In genomic region chr12:55741978-55742377, GRCh38 we compare ENCODE assay signal across 14 cellular contexts. TPM values are rescaled to one million over a fixed set of nuclear protein-coding genes. Genes with fewer than 3 reads are reported as not detected.
DNase-seq lines count a peak whose midpoint lies in the region; ATAC-seq and TF ChIP-seq lines count a peak whose summit lies in the region.
"Had no signal": no experiment of that assay in that cellular context is flagged by ENCODE, and none has a peak within 500 bp of the region (broad histone marks: within the 10 kb centered on the region; RNA-seq: fewer than 3 reads in every experiment).

No MANE protein-coding gene starts in this region.

- no peak for ATAC-seq in stimulated activated naive B cell treated with anti-CD40 and anti-IgM and Interleukin-4, amounts not matched to agents 10 μg/mL and 1 μg/mL and 100 μg/mL, for 72 hours (replicated peaks)
- no peak for ATAC-seq in upper lobe of right lung
- no peak for ATAC-seq in aorta (ENCODE audit: low FRiP score)

- H3K4me3 ChIP-seq in upper lobe of right lung (no peak overlapping the region), aorta (ENCODE audit: low read length in 2 of 2) (no peak overlapping the region)

- 17 to 29% methylated on average over 1 of the region's 1 CpG for WGBS in aorta, 2 donors

- H3K4me1 ChIP-seq in upper lobe of right lung, result peaks cover 18% of the 10 kb centered on the region
- no peaks in the 10 kb centered on the region for H3K4me1 ChIP-seq in aorta (ENCODE audit: control insufficient read depth in 1 of 2, insufficient read depth in 2 of 2, low read length in 2 of 2)

- no peak for TF ChIP-seq CTCF in upper lobe of right lung (IDR thresholded peaks at IDR 0.05)

- H3K27me3 Mint-ChIP-seq in activated naive CD4-positive, alpha-beta T cell treated with anti-CD3 and anti-CD28 coated beads, Interleukin-2, amount 10 ng/mL, durations not matched to agents 7 days and 5 days, result peaks cover 48% of the 10 kb centered on the region
- H3K27me3 Mint-ChIP-seq in activated T-helper 1 cell treated with anti-CD3 and anti-CD28 coated beads, Interleukin-12 subunit alpha, Interleukin-12 subunit beta, Interleukin-2, Interleukin-4 antibody, amounts not matched to agents 30 ng/mL and 10 ng/mL and 1 ng/mL, durations not matched to agents 14 hours and 24 hours and 36 hours (ENCODE audit: insufficient read depth), result peaks cover 3% of the 10 kb centered on the region
- peaks cover 0 to 5% of the 10 kb centered on the region in 2 donors for H3K27me3 Mint-ChIP-seq in stimulated activated naive B cell treated with anti-CD40 and anti-IgM and Interleukin-4, amounts not matched to agents 10 μg/mL and 1 μg/mL and 100 μg/mL, for 72 hours

- H3K27me3 ChIP-seq in upper lobe of right lung (no peaks in the 10 kb centered on the region), aorta (ENCODE audit: control insufficient read depth in 1 of 2, insufficient read depth in 2 of 2, low read length in 1 of 2) (no peaks in the 10 kb centered on the region)
- H3K27me3 ChIP-seq: BE2C had no signal

- intact Hi-C loops in activated T-helper 1 cell treated with anti-CD3 and anti-CD28 coated beads, Interleukin-12 subunit alpha, Interleukin-12 subunit beta, Interleukin-2, Interleukin-4 antibody, amounts not matched to agents 30 ng/mL and 10 ng/mL and 1 ng/mL, durations not matched to agents 14 hours and 24 hours and 36 hours (cut with micrococcal nuclease), result loop anchor here (2.0 kb wide), 1 partner anchor 13 kb away; the partner anchor contains the start of gene CD63
- intact Hi-C loops in upper lobe of right lung (cut with DNase I) (loop anchor here (10.0 kb wide), 1 partner anchor 53 kb away; no protein-coding TSS in a partner anchor), aorta (cut with DNase I) (loop anchor here (2.0 to 5.0 kb wide), 3 partner anchors 85 to 200 kb away; partner anchors contain the start of gene DNAJC14 (in 1 of the 2))

- H3K9me3 ChIP-seq in upper lobe of right lung (no peaks in the 10 kb centered on the region), aorta (ENCODE audit: control insufficient read depth, low read length) (no peaks in the 10 kb centered on the region)
- H3K9me3 ChIP-seq: BE2C had no signal

- H3K9me3 Mint-ChIP-seq in activated naive CD4-positive, alpha-beta T cell treated with anti-CD3 and anti-CD28 coated beads, Interleukin-2, amount 10 ng/mL, durations not matched to agents 7 days and 5 days, result no peaks in the 10 kb centered on the region
- H3K9me3 Mint-ChIP-seq in activated T-helper 1 cell treated with anti-CD3 and anti-CD28 coated beads, Interleukin-12 subunit alpha, Interleukin-12 subunit beta, Interleukin-2, Interleukin-4 antibody, amounts not matched to agents 30 ng/mL and 10 ng/mL and 1 ng/mL, durations not matched to agents 14 hours and 24 hours and 36 hours, result no peaks in the 10 kb centered on the region
- H3K9me3 Mint-ChIP-seq in stimulated activated naive B cell treated with anti-CD40 and anti-IgM and Interleukin-4, amounts not matched to agents 10 μg/mL and 1 μg/mL and 100 μg/mL, for 72 hours, result no peaks in the 10 kb centered on the region

- peaks cover 3% of the 10 kb centered on the region for H3K36me3 Mint-ChIP-seq in activated naive CD4-positive, alpha-beta T cell treated with anti-CD3 and anti-CD28 coated beads, Interleukin-2, amount 10 ng/mL, durations not matched to agents 7 days and 5 days
- peaks cover 3% of the 10 kb centered on the region for H3K36me3 Mint-ChIP-seq in activated T-helper 1 cell treated with anti-CD3 and anti-CD28 coated beads, Interleukin-12 subunit alpha, Interleukin-12 subunit beta, Interleukin-2, Interleukin-4 antibody, amounts not matched to agents 30 ng/mL and 10 ng/mL and 1 ng/mL, durations not matched to agents 14 hours and 24 hours and 36 hours (ENCODE audit: low read depth)
- H3K36me3 Mint-ChIP-seq in stimulated activated naive B cell treated with anti-CD40 and anti-IgM and Interleukin-4, amounts not matched to agents 10 μg/mL and 1 μg/mL and 100 μg/mL, for 72 hours, result no peaks in the 10 kb centered on the region

- H3K27ac Mint-ChIP-seq in activated naive CD4-positive, alpha-beta T cell treated with anti-CD3 and anti-CD28 coated beads, Interleukin-2, amount 10 ng/mL, durations not matched to agents 7 days and 5 days, result no peak overlapping the region
- no peak overlapping the region for H3K27ac Mint-ChIP-seq in activated T-helper 1 cell treated with anti-CD3 and anti-CD28 coated beads, Interleukin-12 subunit alpha, Interleukin-12 subunit beta, Interleukin-2, Interleukin-4 antibody, amounts not matched to agents 30 ng/mL and 10 ng/mL and 1 ng/mL, durations not matched to agents 14 hours and 24 hours and 36 hours
- no peak overlapping the region for H3K27ac Mint-ChIP-seq in stimulated activated naive B cell treated with anti-CD40 and anti-IgM and Interleukin-4, amounts not matched to agents 10 μg/mL and 1 μg/mL and 100 μg/mL, for 72 hours

- peaks cover 63% of the 10 kb centered on the region for H3K4me1 Mint-ChIP-seq in activated naive CD4-positive, alpha-beta T cell treated with anti-CD3 and anti-CD28 coated beads, Interleukin-2, amount 10 ng/mL, durations not matched to agents 7 days and 5 days
- peaks cover 62% of the 10 kb centered on the region for H3K4me1 Mint-ChIP-seq in activated T-helper 1 cell treated with anti-CD3 and anti-CD28 coated beads, Interleukin-12 subunit alpha, Interleukin-12 subunit beta, Interleukin-2, Interleukin-4 antibody, amounts not matched to agents 30 ng/mL and 10 ng/mL and 1 ng/mL, durations not matched to agents 14 hours and 24 hours and 36 hours (ENCODE audit: low read depth)
- peaks cover 46 to 68% of the 10 kb centered on the region in 2 donors for H3K4me1 Mint-ChIP-seq in stimulated activated naive B cell treated with anti-CD40 and anti-IgM and Interleukin-4, amounts not matched to agents 10 μg/mL and 1 μg/mL and 100 μg/mL, for 72 hours

- peak overlapping the region; percentile 7 for H3K4me3 Mint-ChIP-seq in activated naive CD4-positive, alpha-beta T cell treated with anti-CD3 and anti-CD28 coated beads, Interleukin-2, amount 10 ng/mL, durations not matched to agents 7 days and 5 days
- peak overlapping the region; percentile 85 for H3K4me3 Mint-ChIP-seq in activated T-helper 1 cell treated with anti-CD3 and anti-CD28 coated beads, Interleukin-12 subunit alpha, Interleukin-12 subunit beta, Interleukin-2, Interleukin-4 antibody, amounts not matched to agents 30 ng/mL and 10 ng/mL and 1 ng/mL, durations not matched to agents 14 hours and 24 hours and 36 hours
- peak overlapping the region; percentile 80 to 84 for H3K4me3 Mint-ChIP-seq in stimulated activated naive B cell treated with anti-CD40 and anti-IgM and Interleukin-4, amounts not matched to agents 10 μg/mL and 1 μg/mL and 100 μg/mL, for 72 hours

- DNase-seq in activated naive CD4-positive, alpha-beta T cell treated with anti-CD3 and anti-CD28 coated beads, Interleukin-2, amount 10 ng/mL, durations not matched to agents 7 days and 5 days, result no peak
- DNase-seq in activated naive CD4-positive, alpha-beta T cell treated with Interleukin-2 at 50 U/mL for 16 hours, result no peak
- no peak for DNase-seq in activated T-helper 1 cell treated with anti-CD3 and anti-CD28 coated beads, Interleukin-12 subunit alpha, Interleukin-12 subunit beta, Interleukin-2, Interleukin-4 antibody, amounts not matched to agents 30 ng/mL and 10 ng/mL and 1 ng/mL, durations not matched to agents 14 hours and 24 hours and 36 hours (ENCODE audit: low spot score)
- peak; percentile 38 for DNase-seq in left kidney (ENCODE audit: low read depth, low spot score)
- DNase-seq in stimulated activated naive B cell treated with anti-CD40 and anti-IgM and Interleukin-4, amounts not matched to agents 10 μg/mL and 1 μg/mL and 100 μg/mL, for 72 hours, result no peak
- DNase-seq in upper lobe of right lung, result no peak
- DNase-seq in 8988T, result no peak
- DNase-seq in aorta, result no peak
- DNase-seq: BE2C; hippocampal formation; NCI-H2171 treated with DMSO at 0.1 percent for 48 hours; PC-9; stimulated activated CD4-positive, alpha-beta T cell treated with anti-CD3 and anti-CD28 coated beads, Interleukin-2, amount 100 ng/mL, for 48 hours; stimulated activated naive CD4-positive, alpha-beta T cell treated with Interleukin-2 at 50 U/mL for 16 hours had no signal

- CTCF ChIA-PET in activated naive CD4-positive, alpha-beta T cell treated with anti-CD3 and anti-CD28 coated beads, Interleukin-2, amount 10 ng/mL, durations not matched to agents 7 days and 5 days (lab: Charles Lee), result interaction anchor here (0.8 to 1.4 kb wide), 4 partner anchors 11 to 198 kb away, joined by 3 to 8 read pairs (median 4); no protein-coding TSS in a partner anchor

- H3K27ac ChIP-seq in upper lobe of right lung (no peak overlapping the region), aorta (ENCODE audit: low read depth in 1 of 2, low read length in 2 of 2) (no peak overlapping the region)
- H3K27ac ChIP-seq: PC-9 had no signal

- H3K36me3 ChIP-seq in upper lobe of right lung (no peaks in the 10 kb centered on the region), aorta (ENCODE audit: control insufficient read depth in 1 of 2, insufficient read depth in 2 of 2, low read length in 1 of 2) (no peaks in the 10 kb centered on the region)

RNA-seq across cellular contexts. Expression of gene GDF11, which starts 0.9 kb away (rescaled TPM):
- 14.2 and 15.2 TPM in 2 replicates for total RNA-seq in activated T-helper 1 cell treated with anti-CD3 and anti-CD28 coated beads, Interleukin-12 subunit alpha, Interleukin-12 subunit beta, Interleukin-2, Interleukin-4 antibody, amounts not matched to agents 30 ng/mL and 10 ng/mL and 1 ng/mL, durations not matched to agents 14 hours and 24 hours and 36 hours
- 5.8 TPM for total RNA-seq in upper lobe of right lung
- total RNA-seq in aorta, result 1 to 10 TPM; 6.6 to 9.4 TPM
- 1 to 10 TPM; 3.0 to 4.2 TPM for polyA plus RNA-seq in aorta

RNA-seq across cellular contexts. Expression of gene CD63, which starts 13.2 kb away (rescaled TPM):
- 183 and 198 TPM in 2 replicates for total RNA-seq in activated T-helper 1 cell treated with anti-CD3 and anti-CD28 coated beads, Interleukin-12 subunit alpha, Interleukin-12 subunit beta, Interleukin-2, Interleukin-4 antibody, amounts not matched to agents 30 ng/mL and 10 ng/mL and 1 ng/mL, durations not matched to agents 14 hours and 24 hours and 36 hours
- total RNA-seq in upper lobe of right lung (1,158 TPM), aorta (1,000 to 10,000 TPM; 1,107 to 1,135 TPM)
- 1,000 to 10,000 TPM; 1,323 to 1,532 TPM for polyA plus RNA-seq in aorta

RNA-seq across cellular contexts. Expression of gene RDH5, which starts 21.8 kb away (rescaled TPM):
- total RNA-seq in activated T-helper 1 cell treated with anti-CD3 and anti-CD28 coated beads, Interleukin-12 subunit alpha, Interleukin-12 subunit beta, Interleukin-2, Interleukin-4 antibody, amounts not matched to agents 30 ng/mL and 10 ng/mL and 1 ng/mL, durations not matched to agents 14 hours and 24 hours and 36 hours, result 4.2 and 6.7 TPM in 2 replicates
- total RNA-seq in upper lobe of right lung (6.0 TPM), aorta (10 to 100 TPM; 21.9 to 51.1 TPM)
- 10 to 100 TPM; 16.7 to 49.4 TPM for polyA plus RNA-seq in aorta

RNA-seq across cellular contexts. Expression of gene BLOC1S1, which starts 26.1 kb away (rescaled TPM):
- total RNA-seq in activated T-helper 1 cell treated with anti-CD3 and anti-CD28 coated beads, Interleukin-12 subunit alpha, Interleukin-12 subunit beta, Interleukin-2, Interleukin-4 antibody, amounts not matched to agents 30 ng/mL and 10 ng/mL and 1 ng/mL, durations not matched to agents 14 hours and 24 hours and 36 hours, result 62.5 and 64.8 TPM in 2 replicates
- 129 TPM for total RNA-seq in upper lobe of right lung
- 100 to 1,000 TPM in 1 of 2 donors, 10 to 100 TPM in 1; 87.3 to 115 TPM for total RNA-seq in aorta
- 100 to 1,000 TPM; 248 to 351 TPM for polyA plus RNA-seq in aorta

RNA-seq across cellular contexts. Expression of gene ITGA7, which starts 34.3 kb away (rescaled TPM):
- total RNA-seq in activated T-helper 1 cell treated with anti-CD3 and anti-CD28 coated beads, Interleukin-12 subunit alpha, Interleukin-12 subunit beta, Interleukin-2, Interleukin-4 antibody, amounts not matched to agents 30 ng/mL and 10 ng/mL and 1 ng/mL, durations not matched to agents 14 hours and 24 hours and 36 hours, result 0.88 and 1.1 TPM in 2 replicates
- total RNA-seq in upper lobe of right lung (14.7 TPM), aorta (100 to 1,000 TPM; 463 to 747 TPM)
- 100 to 1,000 TPM in 1 of 2 donors, 10 to 100 TPM in 1; 76.1 to 633 TPM for polyA plus RNA-seq in aorta

Comparison
In these comparisons a context has a peak if more than half of its experiments do, and no peak if none do; other contexts are left out.
1. H3K4me3 Mint-ChIP-seq: peak in every context shown above with its lines; median percentile 85 in activated T-helper 1 cell treated with anti-CD3 and anti-CD28 coated beads, Interleukin-12 subunit alpha, Interleukin-12 subunit beta, Interleukin-2, Interleukin-4 antibody, amounts not matched to agents 30 ng/mL and 10 ng/mL and 1 ng/mL, durations not matched to agents 14 hours and 24 hours and 36 hours; 82 in stimulated activated naive B cell treated with anti-CD40 and anti-IgM and Interleukin-4, amounts not matched to agents 10 μg/mL and 1 μg/mL and 100 μg/mL, for 72 hours; 7 in activated naive CD4-positive, alpha-beta T cell treated with anti-CD3 and anti-CD28 coated beads, Interleukin-2, amount 10 ng/mL, durations not matched to agents 7 days and 5 days.